ENCODE assay signal across 5 cellular contexts in the genomic region with DNA sequence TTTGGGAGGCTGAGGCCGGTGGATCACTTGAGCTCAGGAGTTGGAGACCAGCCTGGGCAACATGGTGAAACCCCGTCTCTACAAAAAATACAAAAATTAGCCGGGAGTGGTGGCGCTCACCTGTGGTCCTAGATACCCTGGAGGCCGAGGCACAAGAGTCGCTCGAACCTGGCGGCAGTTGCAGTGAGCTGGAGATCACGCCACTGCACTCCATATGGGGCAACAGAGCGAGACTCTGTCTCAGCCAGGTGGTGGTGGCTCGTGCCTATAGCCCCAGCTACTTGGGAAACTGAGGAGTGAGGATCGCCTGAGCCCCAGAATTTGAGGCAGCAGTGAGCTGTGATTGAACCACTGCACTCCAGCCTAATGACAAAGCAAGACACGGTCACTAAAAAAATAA.
"Had no signal": no experiment of that assay in that cellular context is flagged by ENCODE, and none has a peak within 500 bp of the region (broad histone marks: within the 10 kb centered on the region; RNA-seq: fewer than 3 reads in every experiment).

No MANE protein-coding gene starts in this region.

- H2AFZ ChIP-seq: GM23338 had no signal

- FAIRE-seq: HepG2 had no signal

- H3K9me3 ChIP-seq: HAP-1 had no signal

- H3K4me2 ChIP-seq: GM23338 had no signal

- DNase-seq: H7, HFFc6 had no signal

- H3K4me3 ChIP-seq: GM23338, HAP-1 had no signal
